17 cellular contexts compared by ENCODE assay signal in genomic region chr21:38455403-38455802, GRCh38. TPM values are rescaled to one million over a fixed set of nuclear protein-coding genes. Genes with fewer than 3 reads are reported as not detected.
"Had no signal": no experiment of that assay in that cellular context is flagged by ENCODE, and none has a peak within 500 bp of the region (broad histone marks: within the 10 kb centered on the region; RNA-seq: fewer than 3 reads in every experiment).

No MANE protein-coding gene starts in this region.

- H3K27me3 Mint-ChIP-seq: activated naive CD8-positive, alpha-beta T cell treated with anti-CD3 and anti-CD28 coated beads, Interleukin-2, amount 50 U/mL, for 24 hours; activated T-helper 17 cell treated with anti-CD3 and anti-CD28 coated beads, Interleukin-2, amount 50 U/mL, for 72 hours; stimulated activated naive CD8-positive, alpha-beta T cell treated with anti-CD3 and anti-CD28 coated beads, Interleukin-15, amount 100 ng/mL, for 72 hours had no signal

- H3K9me3 Mint-ChIP-seq: activated naive CD4-positive, alpha-beta T cell treated with anti-CD3 and anti-CD28 coated beads for 36 hours; activated naive CD8-positive, alpha-beta T cell treated with anti-CD3 and anti-CD28 coated beads, Interleukin-2, amount 50 U/mL, for 24 hours; activated T-helper 17 cell treated with anti-CD3 and anti-CD28 coated beads, Interleukin-2, amount 50 U/mL, for 72 hours; stimulated activated naive CD8-positive, alpha-beta T cell treated with anti-CD3 and anti-CD28 coated beads, Interleukin-15, amount 100 ng/mL, for 72 hours had no signal

- H3K27me3 ChIP-seq: colonic mucosa, esophagus squamous epithelium, ovary, right lobe of liver had no signal

- H3K27ac Mint-ChIP-seq: activated naive CD4-positive, alpha-beta T cell treated with anti-CD3 and anti-CD28 coated beads for 36 hours; activated naive CD8-positive, alpha-beta T cell treated with anti-CD3 and anti-CD28 coated beads, Interleukin-2, amount 50 U/mL, for 24 hours; activated T-helper 17 cell treated with anti-CD3 and anti-CD28 coated beads, Interleukin-2, amount 50 U/mL, for 72 hours; stimulated activated naive CD8-positive, alpha-beta T cell treated with anti-CD3 and anti-CD28 coated beads, Interleukin-15, amount 100 ng/mL, for 72 hours had no signal

- H3K4me1 Mint-ChIP-seq: activated naive CD8-positive, alpha-beta T cell treated with anti-CD3 and anti-CD28 coated beads, Interleukin-2, amount 50 U/mL, for 24 hours; activated T-helper 17 cell treated with anti-CD3 and anti-CD28 coated beads, Interleukin-2, amount 50 U/mL, for 72 hours; stimulated activated naive CD8-positive, alpha-beta T cell treated with anti-CD3 and anti-CD28 coated beads, Interleukin-15, amount 100 ng/mL, for 72 hours had no signal

- H3K9me3 ChIP-seq: colonic mucosa, esophagus squamous epithelium, ovary, right lobe of liver had no signal

- ATAC-seq: activated naive CD8-positive, alpha-beta T cell treated with anti-CD3 and anti-CD28 coated beads, Interleukin-2, amount 50 U/mL, for 24 hours; activated T-helper 17 cell treated with anti-CD3 and anti-CD28 coated beads, Interleukin-2, amount 50 U/mL, for 72 hours; left ventricle myocardium superior; right lobe of liver; stimulated activated naive CD8-positive, alpha-beta T cell treated with anti-CD3 and anti-CD28 coated beads, Interleukin-15, amount 100 ng/mL, for 72 hours had no signal

- H3K4me3 ChIP-seq: colonic mucosa, esophagus squamous epithelium, ovary, right lobe of liver had no signal

- H3K27ac ChIP-seq: colonic mucosa, esophagus squamous epithelium, ovary, right lobe of liver had no signal

- H3K4me3 Mint-ChIP-seq: activated naive CD4-positive, alpha-beta T cell treated with anti-CD3 and anti-CD28 coated beads for 36 hours; activated naive CD8-positive, alpha-beta T cell treated with anti-CD3 and anti-CD28 coated beads, Interleukin-2, amount 50 U/mL, for 24 hours; activated T-helper 17 cell treated with anti-CD3 and anti-CD28 coated beads, Interleukin-2, amount 50 U/mL, for 72 hours; stimulated activated naive CD8-positive, alpha-beta T cell treated with anti-CD3 and anti-CD28 coated beads, Interleukin-15, amount 100 ng/mL, for 72 hours had no signal

- H3K4me1 ChIP-seq: colonic mucosa had no signal

- DNase-seq: activated CD4-positive, alpha-beta T cell treated with anti-CD3 and anti-CD28 coated beads, Interleukin-2, amount 50 U/mL, for 4 hours; activated CD4-positive, CD25-positive, alpha-beta regulatory T cell treated with anti-CD3 and anti-CD28 coated beads, Interleukin-2, amount 50 U/mL, for 72 hours; activated naive CD4-positive, alpha-beta T cell treated with anti-CD3 and anti-CD28 coated beads for 36 hours; activated naive CD8-positive, alpha-beta T cell treated with anti-CD3 and anti-CD28 coated beads, Interleukin-2, amount 50 U/mL, for 24 hours; activated T-cell treated with anti-CD3 and anti-CD28 coated beads for 4 hours; caudate nucleus; colonic mucosa; effector CD4-positive, alpha-beta T cell; esophagus squamous epithelium; foreskin melanocyte; kidney glomerular epithelial cell; left ventricle myocardium superior; ovary; right lobe of liver; stimulated activated naive CD8-positive, alpha-beta T cell treated with anti-CD3 and anti-CD28 coated beads, Interleukin-15, amount 100 ng/mL, for 72 hours had no signal

- H3K36me3 ChIP-seq: colonic mucosa, esophagus squamous epithelium, ovary, right lobe of liver had no signal

RNA-seq across cellular contexts. Expression of gene ERG, which starts 42.9 kb away (rescaled TPM):
- total RNA-seq: activated naive CD4-positive, alpha-beta T cell treated with anti-CD3 and anti-CD28 coated beads for 36 hours; activated T-helper 17 cell treated with anti-CD3 and anti-CD28 coated beads, Interleukin-2, amount 50 U/mL, for 72 hours had no signal
- polyA plus RNA-seq: neural cell had no signal
